In genomic region chr18:23661735-23662308, GRCh38 we compare ENCODE assay signal across 9 cellular contexts. TPM values are rescaled to one million over a fixed set of nuclear protein-coding genes. Genes with fewer than 3 reads are reported as not detected.
A peak's percentile ranks its signal among the peaks of the same experiment; 100 is the strongest.
DNase-seq lines count a peak whose midpoint lies in the region; ATAC-seq, FAIRE-seq and TF ChIP-seq lines count a peak whose summit lies in the region.
"Had no signal": no experiment of that assay in that cellular context is flagged by ENCODE, and none has a peak within 500 bp of the region (broad histone marks: within the 10 kb centered on the region; RNA-seq: fewer than 3 reads in every experiment).

No MANE protein-coding gene starts in this region.

- intact Hi-C loops in heart right ventricle (cut with DNase I) = no loop called here
- intact Hi-C loops in left cardiac atrium (cut with DNase I) = no loop called here
- intact Hi-C loops in vagina (cut with DNase I) = no loop called here

- peak overlapping the region; percentile 44 to 82 (median 70) for H3K4me3 ChIP-seq in heart right ventricle
- peak overlapping the region; percentile 33 for H3K4me3 ChIP-seq in astrocyte of the spinal cord (ENCODE audit: low read depth, low read length)
- H3K4me3 ChIP-seq in vagina = peak overlapping the region; percentile 61 to 85

- no peak for TF ChIP-seq CTCF in heart right ventricle (IDR thresholded peaks at IDR 0.05)
- TF ChIP-seq CTCF in astrocyte of the spinal cord (IDR thresholded peaks at IDR 0.05; ENCODE audit: low read depth, low read length) = no peak
- TF ChIP-seq CTCF in vagina (IDR thresholded peaks at IDR 0.05) = no peak

- H3K27ac ChIP-seq in heart right ventricle (peak overlapping the region in 8 of 10 donors; percentile 37 to 84 (median 68)), vagina (peak overlapping the region; percentile 75), substantia nigra (ENCODE audit: low read depth, low read length, poor library complexity, severe bottlenecking) (no peak overlapping the region)

- TF ChIP-seq POLR2A in vagina (IDR thresholded peaks at IDR 0.05) = no peak

- H3K4me3 Mint-ChIP-seq in memory B cell = peak overlapping the region; percentile 60

- 55 to 65% methylated on average over 9 of the region's 9 CpGs for WGBS in heart right ventricle, 2 donors

- ATAC-seq in heart right ventricle (peak in 2 of 8 donors; percentile 13), left cardiac atrium (no peak), memory B cell (ENCODE audit: low read depth) (no peak)

- peaks cover 4% of the 10 kb centered on the region for H3K36me3 Mint-ChIP-seq in memory B cell

- no peak for DNase-seq in heart right ventricle
- no peak for DNase-seq in left cardiac atrium
- DNase-seq in astrocyte of the spinal cord (ENCODE audit: low read depth, low spot score) = no peak
- no peak for DNase-seq in memory B cell (ENCODE audit: low spot score in 2 of 2)
- DNase-seq in vagina (ENCODE audit: extremely low spot score in 2 of 2) = no peak
- no peak for DNase-seq in HTR-8/SVneo (ENCODE audit: insufficient read length, low spot score)
- DNase-seq in substantia nigra (lab: John Stamatoyannopoulos, UW) = no peak
- DNase-seq in AG08395 (ENCODE audit: low spot score) = no peak

- no peaks in the 10 kb centered on the region for H3K9me3 ChIP-seq in heart right ventricle
- H3K9me3 ChIP-seq in vagina = no peaks in the 10 kb centered on the region

- FAIRE-seq in HTR-8/SVneo (lab: Jason Lieb, UNC) = no peak
- FAIRE-seq: endometrium had no signal

- H3K4me1 ChIP-seq in heart right ventricle = peaks cover 0 to 22% (median 6%) of the 10 kb centered on the region in 9 donors
- peaks cover 25% of the 10 kb centered on the region for H3K4me1 ChIP-seq in vagina

- H3K27me3 ChIP-seq in heart right ventricle = peaks cover 0 to 68% (median 0%) of the 10 kb centered on the region in 7 donors
- no peaks in the 10 kb centered on the region for H3K27me3 ChIP-seq in vagina

- no peak overlapping the region for H3K27ac Mint-ChIP-seq in memory B cell

- no peaks in the 10 kb centered on the region for H3K9me3 Mint-ChIP-seq in memory B cell

- in situ Hi-C loops in astrocyte of the spinal cord (cut with HindIII; ENCODE audit: low sequenced_read_pairs) = no loop called here

- peaks cover 6% of the 10 kb centered on the region for H3K4me1 Mint-ChIP-seq in memory B cell

- H3K36me3 ChIP-seq in heart right ventricle (no peaks in the 10 kb centered on the region), vagina (no peaks in the 10 kb centered on the region)

- peaks cover 30% of the 10 kb centered on the region for H3K27me3 Mint-ChIP-seq in memory B cell

RNA-seq across cellular contexts. Expression of gene ANKRD29, which starts 0.9 kb away (rescaled TPM):
- total RNA-seq in heart right ventricle = 1 to 10 TPM; 2.8 to 8.5 (median 6.0) TPM
- polyA plus RNA-seq in heart right ventricle = 10 to 100 TPM in 1 of 2 donors, 1 to 10 TPM in 1; 2.1 to 11.5 TPM
- 1 to 10 TPM; 4.7 to 8.5 TPM for total RNA-seq in left cardiac atrium
- total RNA-seq in vagina = 32.9 TPM

RNA-seq across cellular contexts. Expression of gene LAMA3, which starts 27.4 kb away (rescaled TPM):
- total RNA-seq in heart right ventricle (1 to 10 TPM in 9 of 10 donors, under 1 TPM in 1; 0.89 to 5.3 (median 3.3) TPM), left cardiac atrium (1 to 10 TPM; 5.6 to 6.7 TPM), vagina (106 TPM)
- 1 to 10 TPM; 1.7 to 3.7 TPM for polyA plus RNA-seq in heart right ventricle

Comparison
In these comparisons a context has a peak if more than half of its experiments do, and no peak if none do; other contexts are left out.
1. RNA of gene LAMA3, which starts 27.4 kb away (total RNA-seq): 106 TPM in vagina (single experiment); 5.6 to 6.7 TPM in left cardiac atrium and 0.89 to 5.3 TPM in heart right ventricle; every median in the first group is over 10 times any median in the second.
2. Peak in every context shown above with its lines, with median percentiles within 50 percentile points of each other: H3K4me3 ChIP-seq.